1 cellular context compared by ENCODE assay signal in the genomic region with DNA sequence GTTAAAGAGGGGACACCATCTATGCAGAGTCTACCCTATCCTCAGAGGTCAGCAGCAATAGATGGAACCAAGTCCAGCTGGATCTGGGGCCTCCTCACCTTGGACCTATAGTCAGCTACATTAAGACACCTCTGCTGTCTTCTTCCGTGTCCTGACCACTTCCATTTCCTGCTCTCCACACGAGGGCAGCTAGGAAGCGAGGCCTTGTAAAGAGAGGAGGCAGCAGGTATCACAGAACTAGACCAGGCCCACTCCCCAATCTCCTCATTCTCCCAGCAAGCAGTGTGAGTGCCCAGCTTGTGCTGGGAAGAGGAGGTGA.
TF ChIP-seq lines count a peak whose summit lies in the region.

No MANE protein-coding gene starts in this region.

TF ChIP-seq in HepG2, 621 proteins besides CTCF, POLR2A, EP300 and RAD21 (continued from another document and continues in another):
- TF ChIP-seq, protein P1, sequence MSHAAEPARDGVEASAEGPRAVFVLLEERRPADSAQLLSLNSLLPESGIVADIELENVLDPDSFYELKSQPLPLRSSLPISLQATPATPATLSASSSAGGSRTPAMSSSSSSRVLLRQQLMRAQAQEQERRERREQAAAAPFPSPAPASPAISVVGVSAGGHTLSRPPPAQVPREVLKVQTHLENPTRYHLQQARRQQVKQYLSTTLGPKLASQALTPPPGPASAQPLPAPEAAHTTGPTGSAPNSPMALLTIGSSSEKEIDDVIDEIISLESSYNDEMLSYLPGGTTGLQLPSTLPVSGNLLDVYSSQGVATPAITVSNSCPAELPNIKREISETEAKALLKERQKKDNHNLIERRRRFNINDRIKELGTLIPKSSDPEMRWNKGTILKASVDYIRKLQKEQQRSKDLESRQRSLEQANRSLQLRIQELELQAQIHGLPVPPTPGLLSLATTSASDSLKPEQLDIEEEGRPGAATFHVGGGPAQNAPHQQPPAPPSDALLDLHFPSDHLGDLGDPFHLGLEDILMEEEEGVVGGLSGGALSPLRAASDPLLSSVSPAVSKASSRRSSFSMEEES (CRISPR knock-in tag; IDR thresholded peaks at IDR 0.05), result no peak
- TF ChIP-seq ZNF546 (CRISPR knock-in tag; conservative IDR thresholded peaks at IDR 0.05) (no peak), MEIS2 (CRISPR knock-in tag; IDR thresholded peaks at IDR 0.05) (0 out of 2 replicates have a peak, but pooled peaks have one; percentile 4), ZMAT5 (CRISPR knock-in tag; IDR thresholded peaks at IDR 0.05; ENCODE audit: borderline replicate concordance, low read depth) (no peak), ZNF552 (CRISPR knock-in tag; IDR thresholded peaks at IDR 0.05; ENCODE audit: borderline replicate concordance) (no peak), ZNF776 (CRISPR knock-in tag; IDR thresholded peaks at IDR 0.05) (no peak), ZNF432 (CRISPR knock-in tag; IDR thresholded peaks at IDR 0.05; ENCODE audit: borderline replicate concordance) (no peak), HNRNPH1 (optimal IDR thresholded peaks at IDR 0.05; ENCODE audit: low read depth, low read length) (no peak), HNRNPUL1 (IDR thresholded peaks at IDR 0.05; ENCODE audit: low read depth, low read length) (no peak), POLR2AphosphoS5 (IDR thresholded peaks at IDR 0.05; ENCODE audit: low read depth, low read length) (no peak), ARID2 (CRISPR knock-in tag; IDR thresholded peaks at IDR 0.05; ENCODE audit: borderline replicate concordance) (no peak), ZNF792 (CRISPR knock-in tag; IDR thresholded peaks at IDR 0.05) (no peak), TBX3 (IDR thresholded peaks at IDR 0.05; ENCODE audit: borderline replicate concordance) (no peak), ZNF614 (CRISPR knock-in tag; IDR thresholded peaks at IDR 0.05; ENCODE audit: borderline replicate concordance) (no peak), GLI4 (CRISPR knock-in tag; IDR thresholded peaks at IDR 0.05; ENCODE audit: borderline replicate concordance) (0 out of 2 replicates have a peak, but pooled peaks have one; percentile 5), MZF1 (CRISPR knock-in tag; IDR thresholded peaks at IDR 0.05; ENCODE audit: borderline replicate concordance) (no peak), ZNF556 (CRISPR knock-in tag; IDR thresholded peaks at IDR 0.05; ENCODE audit: borderline replicate concordance) (peak; percentile 70; the same call in 1 of the 2 replicates), FOXA3 (CRISPR knock-in tag; IDR thresholded peaks at IDR 0.05) (no peak), YEATS4 (CRISPR knock-in tag; IDR thresholded peaks at IDR 0.05; ENCODE audit: borderline replicate concordance) (peak; percentile 40; the same call in 1 of the 2 replicates), ZZZ3 (CRISPR knock-in tag; IDR thresholded peaks at IDR 0.05; ENCODE audit: borderline replicate concordance) (no peak), MYC (CRISPR knock-in tag; IDR thresholded peaks at IDR 0.05; ENCODE audit: borderline replicate concordance) (0 out of 2 replicates have a peak, but pooled peaks have one; percentile 19), TOPORS (CRISPR knock-in tag; IDR thresholded peaks at IDR 0.05) (no peak), ZNF253 (CRISPR knock-in tag; IDR thresholded peaks at IDR 0.05; ENCODE audit: borderline replicate concordance) (no peak), KDM5B (CRISPR knock-in tag; IDR thresholded peaks at IDR 0.05; ENCODE audit: borderline replicate concordance) (no peak), ZNF780A (CRISPR knock-in tag; IDR thresholded peaks at IDR 0.05) (no peak), ZEB1 (IDR thresholded peaks at IDR 0.05; ENCODE audit: insufficient replicate concordance, low read depth) (no peak), ZNF430 (CRISPR knock-in tag; IDR thresholded peaks at IDR 0.05) (no peak), RFXAP (CRISPR knock-in tag; IDR thresholded peaks at IDR 0.05; ENCODE audit: borderline replicate concordance) (no peak), MYPOP (CRISPR knock-in tag; IDR thresholded peaks at IDR 0.05) (no peak), EEA1 (CRISPR knock-in tag; IDR thresholded peaks at IDR 0.05; ENCODE audit: borderline replicate concordance) (no peak), ZNF713 (CRISPR knock-in tag; IDR thresholded peaks at IDR 0.05) (no peak), NAIF1 (CRISPR knock-in tag; IDR thresholded peaks at IDR 0.05; ENCODE audit: borderline replicate concordance) (no peak), ZFX (CRISPR knock-in tag; IDR thresholded peaks at IDR 0.05; ENCODE audit: low read depth) (peak; percentile 58; the same call in 1 of the 2 replicates), CBFB (CRISPR knock-in tag; IDR thresholded peaks at IDR 0.05) (no peak), ZNF761 (CRISPR knock-in tag; conservative IDR thresholded peaks at IDR 0.05) (no peak), ZNF616 (CRISPR knock-in tag; IDR thresholded peaks at IDR 0.05; ENCODE audit: low read depth) (no peak), MIXL1 (CRISPR knock-in tag; IDR thresholded peaks at IDR 0.05) (no peak), ZNF264 (CRISPR knock-in tag; IDR thresholded peaks at IDR 0.05) (peak; percentile 32; the same call in 1 of the 2 replicates), KLF16 (CRISPR knock-in tag; IDR thresholded peaks at IDR 0.05) (no peak), ZNF326 (CRISPR knock-in tag; IDR thresholded peaks at IDR 0.05; ENCODE audit: borderline replicate concordance) (no peak), USF2 (IDR thresholded peaks at IDR 0.05; ENCODE audit: low read depth, low read length) (no peak), USF2 (CRISPR knock-in tag; IDR thresholded peaks at IDR 0.05; ENCODE audit: borderline replicate concordance) (no peak), BORCS8-MEF2B (CRISPR knock-in tag; IDR thresholded peaks at IDR 0.05) (no peak), PHF21A (CRISPR knock-in tag; IDR thresholded peaks at IDR 0.05) (no peak), GATAD2A (CRISPR knock-in tag; IDR thresholded peaks at IDR 0.05) (0 out of 2 replicates have a peak, but pooled peaks have one; percentile 10), ZNF841 (CRISPR knock-in tag; IDR thresholded peaks at IDR 0.05; ENCODE audit: borderline replicate concordance) (no peak), MED1 (CRISPR knock-in tag; IDR thresholded peaks at IDR 0.05) (0 out of 2 replicates have a peak, but pooled peaks have one; percentile 8), ZNF782 (CRISPR knock-in tag; IDR thresholded peaks at IDR 0.05; ENCODE audit: borderline replicate concordance) (no peak), ZFY (CRISPR knock-in tag; IDR thresholded peaks at IDR 0.05) (peak; percentile 50; the same call in 1 of the 2 replicates), IKZF4 (CRISPR knock-in tag; IDR thresholded peaks at IDR 0.05; ENCODE audit: borderline replicate concordance, low read depth, not compliant biosample characterization) (no peak), FOXJ3 (CRISPR knock-in tag; IDR thresholded peaks at IDR 0.05; ENCODE audit: borderline replicate concordance) (no peak), SALL2 (CRISPR knock-in tag; IDR thresholded peaks at IDR 0.05) (peak; percentile 11; the same call in 1 of the 2 replicates), MAF1 (CRISPR knock-in tag; IDR thresholded peaks at IDR 0.05; ENCODE audit: borderline replicate concordance) (no peak), CBX5 (CRISPR knock-in tag; IDR thresholded peaks at IDR 0.05; ENCODE audit: borderline replicate concordance) (no peak), ZNF280B (CRISPR knock-in tag; IDR thresholded peaks at IDR 0.05; ENCODE audit: borderline replicate concordance) (no peak), HNRNPK (IDR thresholded peaks at IDR 0.05; ENCODE audit: low read depth, low read length, poor library complexity, severe bottlenecking) (no peak)
- TF ChIP-seq, protein P2, sequence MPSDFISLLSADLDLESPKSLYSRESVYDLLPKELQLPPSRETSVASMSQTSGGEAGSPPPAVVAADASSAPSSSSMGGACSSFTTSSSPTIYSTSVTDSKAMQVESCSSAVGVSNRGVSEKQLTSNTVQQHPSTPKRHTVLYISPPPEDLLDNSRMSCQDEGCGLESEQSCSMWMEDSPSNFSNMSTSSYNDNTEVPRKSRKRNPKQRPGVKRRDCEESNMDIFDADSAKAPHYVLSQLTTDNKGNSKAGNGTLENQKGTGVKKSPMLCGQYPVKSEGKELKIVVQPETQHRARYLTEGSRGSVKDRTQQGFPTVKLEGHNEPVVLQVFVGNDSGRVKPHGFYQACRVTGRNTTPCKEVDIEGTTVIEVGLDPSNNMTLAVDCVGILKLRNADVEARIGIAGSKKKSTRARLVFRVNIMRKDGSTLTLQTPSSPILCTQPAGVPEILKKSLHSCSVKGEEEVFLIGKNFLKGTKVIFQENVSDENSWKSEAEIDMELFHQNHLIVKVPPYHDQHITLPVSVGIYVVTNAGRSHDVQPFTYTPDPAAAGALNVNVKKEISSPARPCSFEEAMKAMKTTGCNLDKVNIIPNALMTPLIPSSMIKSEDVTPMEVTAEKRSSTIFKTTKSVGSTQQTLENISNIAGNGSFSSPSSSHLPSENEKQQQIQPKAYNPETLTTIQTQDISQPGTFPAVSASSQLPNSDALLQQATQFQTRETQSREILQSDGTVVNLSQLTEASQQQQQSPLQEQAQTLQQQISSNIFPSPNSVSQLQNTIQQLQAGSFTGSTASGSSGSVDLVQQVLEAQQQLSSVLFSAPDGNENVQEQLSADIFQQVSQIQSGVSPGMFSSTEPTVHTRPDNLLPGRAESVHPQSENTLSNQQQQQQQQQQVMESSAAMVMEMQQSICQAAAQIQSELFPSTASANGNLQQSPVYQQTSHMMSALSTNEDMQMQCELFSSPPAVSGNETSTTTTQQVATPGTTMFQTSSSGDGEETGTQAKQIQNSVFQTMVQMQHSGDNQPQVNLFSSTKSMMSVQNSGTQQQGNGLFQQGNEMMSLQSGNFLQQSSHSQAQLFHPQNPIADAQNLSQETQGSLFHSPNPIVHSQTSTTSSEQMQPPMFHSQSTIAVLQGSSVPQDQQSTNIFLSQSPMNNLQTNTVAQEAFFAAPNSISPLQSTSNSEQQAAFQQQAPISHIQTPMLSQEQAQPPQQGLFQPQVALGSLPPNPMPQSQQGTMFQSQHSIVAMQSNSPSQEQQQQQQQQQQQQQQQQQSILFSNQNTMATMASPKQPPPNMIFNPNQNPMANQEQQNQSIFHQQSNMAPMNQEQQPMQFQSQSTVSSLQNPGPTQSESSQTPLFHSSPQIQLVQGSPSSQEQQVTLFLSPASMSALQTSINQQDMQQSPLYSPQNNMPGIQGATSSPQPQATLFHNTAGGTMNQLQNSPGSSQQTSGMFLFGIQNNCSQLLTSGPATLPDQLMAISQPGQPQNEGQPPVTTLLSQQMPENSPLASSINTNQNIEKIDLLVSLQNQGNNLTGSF (CRISPR knock-in tag; IDR thresholded peaks at IDR 0.05), result no peak
- TF ChIP-seq, protein P3, sequence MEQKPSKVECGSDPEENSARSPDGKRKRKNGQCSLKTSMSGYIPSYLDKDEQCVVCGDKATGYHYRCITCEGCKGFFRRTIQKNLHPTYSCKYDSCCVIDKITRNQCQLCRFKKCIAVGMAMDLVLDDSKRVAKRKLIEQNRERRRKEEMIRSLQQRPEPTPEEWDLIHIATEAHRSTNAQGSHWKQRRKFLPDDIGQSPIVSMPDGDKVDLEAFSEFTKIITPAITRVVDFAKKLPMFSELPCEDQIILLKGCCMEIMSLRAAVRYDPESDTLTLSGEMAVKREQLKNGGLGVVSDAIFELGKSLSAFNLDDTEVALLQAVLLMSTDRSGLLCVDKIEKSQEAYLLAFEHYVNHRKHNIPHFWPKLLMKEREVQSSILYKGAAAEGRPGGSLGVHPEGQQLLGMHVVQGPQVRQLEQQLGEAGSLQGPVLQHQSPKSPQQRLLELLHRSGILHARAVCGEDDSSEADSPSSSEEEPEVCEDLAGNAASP (CRISPR knock-in tag; IDR thresholded peaks at IDR 0.05; ENCODE audit: borderline replicate concordance), result no peak
